In the genomic region with DNA sequence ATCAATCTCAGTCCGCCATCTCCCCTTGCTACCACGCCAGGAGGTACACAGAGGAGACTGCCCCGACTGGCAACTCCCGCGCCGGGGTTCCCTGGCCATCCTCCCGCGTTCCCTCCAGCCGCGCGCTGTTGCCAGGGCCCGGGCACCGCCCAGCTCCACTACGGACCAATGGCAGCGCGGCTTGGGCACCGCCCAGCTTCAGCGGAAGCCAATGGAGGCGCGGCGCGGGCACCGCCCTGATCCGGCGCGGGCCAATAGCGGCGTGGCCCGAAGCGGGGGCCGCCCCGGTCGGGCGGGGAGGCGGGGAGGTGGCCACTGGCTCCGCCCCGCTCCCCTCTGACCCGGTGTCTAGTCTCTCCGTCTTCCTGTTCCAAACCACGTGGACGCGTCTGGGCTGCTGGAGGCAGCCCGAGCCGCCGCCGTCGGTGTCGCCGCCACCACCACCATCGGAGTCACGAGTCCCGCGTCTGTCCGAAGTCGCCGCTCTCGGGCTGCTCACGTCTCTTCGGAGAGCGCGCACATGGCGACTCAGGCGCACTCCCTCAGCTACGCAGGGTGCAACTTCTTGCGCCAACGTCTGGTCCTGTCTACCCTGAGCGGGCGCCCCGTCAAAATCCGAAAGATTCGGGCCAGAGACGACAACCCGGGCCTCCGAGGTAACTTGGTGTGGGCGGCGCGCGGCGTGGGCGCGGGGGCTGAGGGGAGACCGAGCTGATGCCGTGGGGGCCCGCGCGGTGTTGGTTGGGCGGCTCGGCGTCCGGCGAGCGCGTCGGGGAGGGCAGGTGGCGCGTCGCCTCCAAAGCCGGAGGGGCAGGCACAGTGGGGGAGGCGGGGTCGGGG, we compare ENCODE assay signal across 8 cellular contexts. TPM values are rescaled to one million over a fixed set of nuclear protein-coding genes. Genes with fewer than 3 reads are reported as not detected.
DNase-seq lines count a peak whose midpoint lies in the region; ATAC-seq and TF ChIP-seq lines count a peak whose summit lies in the region.

A gene with protein sequence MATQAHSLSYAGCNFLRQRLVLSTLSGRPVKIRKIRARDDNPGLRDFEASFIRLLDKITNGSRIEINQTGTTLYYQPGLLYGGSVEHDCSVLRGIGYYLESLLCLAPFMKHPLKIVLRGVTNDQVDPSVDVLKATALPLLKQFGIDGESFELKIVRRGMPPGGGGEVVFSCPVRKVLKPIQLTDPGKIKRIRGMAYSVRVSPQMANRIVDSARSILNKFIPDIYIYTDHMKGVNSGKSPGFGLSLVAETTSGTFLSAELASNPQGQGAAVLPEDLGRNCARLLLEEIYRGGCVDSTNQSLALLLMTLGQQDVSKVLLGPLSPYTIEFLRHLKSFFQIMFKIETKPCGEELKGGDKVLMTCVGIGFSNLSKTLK (plus strand): TSS at position 373 of the 840 bp plus-strand sequence. CDS start 148 bp downstream, at position 521.

- peaks cover 5% of the 10 kb centered on the region for H3K36me3 Mint-ChIP-seq in activated T-cell treated with anti-CD3 and anti-CD28 coated beads, Interleukin-2, amount 50 U/mL, for 4 hours (ENCODE audit: insufficient read depth)

- H3K27me3 Mint-ChIP-seq in activated T-cell treated with anti-CD3 and anti-CD28 coated beads, Interleukin-2, amount 50 U/mL, for 4 hours (ENCODE audit: low read depth), result no peaks in the 10 kb centered on the region

- in situ Hi-C loops in KBM-7 (cut with MboI; ENCODE audit: low pct_unique_long_range_greater_than_20kb, low sequenced_read_pairs), result no loop called here

- ATAC-seq in GM21717 (IDR thresholded peaks at IDR 0.05; ENCODE audit: unreplicated experiment) (peak; percentile 98), esophagus mucosa (peak; percentile 100)
- ATAC-seq in activated T-cell treated with anti-CD3 and anti-CD28 coated beads, Interleukin-2, amount 50 U/mL, for 4 hours, result peak; percentile 95 to 97

- H3K9me3 Mint-ChIP-seq in activated T-cell treated with anti-CD3 and anti-CD28 coated beads, Interleukin-2, amount 50 U/mL, for 4 hours, result no peaks in the 10 kb centered on the region

- H3K4me1 ChIP-seq in muscle layer of colon (ENCODE audit: insufficient read depth, low read length), result peaks cover 14% of the 10 kb centered on the region

- H3K4me1 Mint-ChIP-seq in activated T-cell treated with anti-CD3 and anti-CD28 coated beads, Interleukin-2, amount 50 U/mL, for 4 hours (ENCODE audit: low read depth), result peaks cover 40% of the 10 kb centered on the region

- H3K9me3 ChIP-seq in muscle layer of colon (ENCODE audit: low read length), result no peaks in the 10 kb centered on the region

- peak within 1 kb of the TSS; percentile 70 for H3K27ac ChIP-seq in muscle layer of colon (ENCODE audit: low read depth, low read length)

- no peaks in the 10 kb centered on the region for H3K27me3 ChIP-seq in muscle layer of colon (ENCODE audit: control insufficient read depth in 1 of 2, insufficient read depth in 2 of 2, low read length in 2 of 2)

- peak within 1 kb of the TSS; percentile 54 to 84 for H3K4me3 ChIP-seq in muscle layer of colon (ENCODE audit: low read depth in 1 of 2, low read length in 2 of 2)

- H3K4me3 Mint-ChIP-seq in activated T-cell treated with anti-CD3 and anti-CD28 coated beads, Interleukin-2, amount 50 U/mL, for 4 hours, result peak within 1 kb of the TSS; percentile 98

- no peaks in the 10 kb centered on the region for H3K36me3 ChIP-seq in muscle layer of colon (ENCODE audit: insufficient read depth, low read length)

- peak within 1 kb of the TSS; percentile 46 for H3K9ac ChIP-seq in muscle layer of colon (ENCODE audit: low read length)

- DNase-seq in DMS153 treated with DMSO at 0.1 percent for 48 hours (lab: John Stamatoyannopoulos, UW; ENCODE audit: unreplicated experiment) (peak; percentile 90), KBM-7 (peak; percentile 97)
- peak; percentile 93 for DNase-seq in activated T-cell treated with anti-CD3 and anti-CD28 coated beads, Interleukin-2, amount 50 U/mL, for 4 hours
- peak; percentile 89 for DNase-seq in stimulated activated CD8-positive, alpha-beta memory T cell treated with anti-CD3 and anti-CD28 coated beads, Interleukin-7, amount 100 ng/mL, for 24 hours (ENCODE audit: low read depth)

TF ChIP-seq in PFSK-1, 5 proteins besides CTCF, POLR2A, EP300 and RAD21:
- no peak for TF ChIP-seq SIN3A (IDR thresholded peaks at IDR 0.05; ENCODE audit: borderline replicate concordance, insufficient read depth, low read length)
- peak; percentile 52 for TF ChIP-seq FOXP2 (optimal IDR thresholded peaks at IDR 0.05; ENCODE audit: borderline replicate concordance, extremely low read depth, extremely low read length, insufficient read depth)
- TF ChIP-seq, protein P1, sequence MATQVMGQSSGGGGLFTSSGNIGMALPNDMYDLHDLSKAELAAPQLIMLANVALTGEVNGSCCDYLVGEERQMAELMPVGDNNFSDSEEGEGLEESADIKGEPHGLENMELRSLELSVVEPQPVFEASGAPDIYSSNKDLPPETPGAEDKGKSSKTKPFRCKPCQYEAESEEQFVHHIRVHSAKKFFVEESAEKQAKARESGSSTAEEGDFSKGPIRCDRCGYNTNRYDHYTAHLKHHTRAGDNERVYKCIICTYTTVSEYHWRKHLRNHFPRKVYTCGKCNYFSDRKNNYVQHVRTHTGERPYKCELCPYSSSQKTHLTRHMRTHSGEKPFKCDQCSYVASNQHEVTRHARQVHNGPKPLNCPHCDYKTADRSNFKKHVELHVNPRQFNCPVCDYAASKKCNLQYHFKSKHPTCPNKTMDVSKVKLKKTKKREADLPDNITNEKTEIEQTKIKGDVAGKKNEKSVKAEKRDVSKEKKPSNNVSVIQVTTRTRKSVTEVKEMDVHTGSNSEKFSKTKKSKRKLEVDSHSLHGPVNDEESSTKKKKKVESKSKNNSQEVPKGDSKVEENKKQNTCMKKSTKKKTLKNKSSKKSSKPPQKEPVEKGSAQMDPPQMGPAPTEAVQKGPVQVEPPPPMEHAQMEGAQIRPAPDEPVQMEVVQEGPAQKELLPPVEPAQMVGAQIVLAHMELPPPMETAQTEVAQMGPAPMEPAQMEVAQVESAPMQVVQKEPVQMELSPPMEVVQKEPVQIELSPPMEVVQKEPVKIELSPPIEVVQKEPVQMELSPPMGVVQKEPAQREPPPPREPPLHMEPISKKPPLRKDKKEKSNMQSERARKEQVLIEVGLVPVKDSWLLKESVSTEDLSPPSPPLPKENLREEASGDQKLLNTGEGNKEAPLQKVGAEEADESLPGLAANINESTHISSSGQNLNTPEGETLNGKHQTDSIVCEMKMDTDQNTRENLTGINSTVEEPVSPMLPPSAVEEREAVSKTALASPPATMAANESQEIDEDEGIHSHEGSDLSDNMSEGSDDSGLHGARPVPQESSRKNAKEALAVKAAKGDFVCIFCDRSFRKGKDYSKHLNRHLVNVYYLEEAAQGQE (IDR thresholded peaks at IDR 0.05; ENCODE audit: insufficient read depth in 1 of 2, low read depth in 2 of 2, low read length in 2 of 2), result no peak
- TF ChIP-seq TAF1 (IDR thresholded peaks at IDR 0.05; ENCODE audit: borderline replicate concordance, insufficient read depth, low read length), result no peak
- TF ChIP-seq POLR2AphosphoS5 (IDR thresholded peaks at IDR 0.05; ENCODE audit: low read depth, low read length), result peak; percentile 60

RNA-seq across cellular contexts. Expression of the gene that starts here (rescaled TPM):
- 21.5 TPM for polyA plus RNA-seq in PFSK-1 (2012; ENCODE audit: insufficient read length, low read depth)
- 10 to 100 TPM; 59.8 to 63.4 (median 62.2) TPM for total RNA-seq in activated T-cell treated with anti-CD3 and anti-CD28 coated beads, Interleukin-2, amount 50 U/mL, for 4 hours
- 13.9 TPM for total RNA-seq in esophagus mucosa

Comparison
In these comparisons a context has a peak if more than half of its experiments do, and no peak if none do; other contexts are left out.
1. Peak in every context shown above with its lines: DNase-seq, ATAC-seq, H3K4me3 ChIP-seq and H3K27ac ChIP-seq.